ENCODE assay signal across 17 cellular contexts in the genomic region with DNA sequence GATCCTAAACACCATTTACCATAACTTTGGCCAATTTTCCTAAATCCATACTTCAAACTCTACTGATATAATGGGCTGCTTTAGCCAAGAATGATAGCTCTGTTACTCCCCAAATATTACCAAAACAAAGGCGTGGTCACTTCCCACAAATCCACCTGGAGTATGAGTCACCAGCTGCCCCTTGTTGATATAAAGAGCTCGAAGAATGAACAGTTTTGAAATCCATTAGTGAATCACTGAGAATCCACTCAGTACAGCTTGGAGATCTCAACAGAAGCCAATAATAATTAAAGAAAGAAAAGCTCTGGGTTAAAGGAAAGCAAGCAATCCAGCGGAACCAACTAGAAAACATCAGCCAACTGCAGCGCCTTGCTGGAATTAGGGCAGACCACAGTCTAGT.
DNase-seq lines count a peak whose midpoint lies in the region; ATAC-seq and TF ChIP-seq lines count a peak whose summit lies in the region.
"Had no signal": no experiment of that assay in that cellular context is flagged by ENCODE, and none has a peak within 500 bp of the region (broad histone marks: within the 10 kb centered on the region; RNA-seq: fewer than 3 reads in every experiment).

No MANE protein-coding gene starts in this region.

- H3K9me3 ChIP-seq in SK-N-SH = no peaks in the 10 kb centered on the region
- no peaks in the 10 kb centered on the region for H3K9me3 ChIP-seq in thyroid gland
- H3K9me3 ChIP-seq: right atrium auricular region had no signal

- CTCF ChIA-PET in SK-N-SH (lab: Yijun Ruan, JAX) = no interaction called here

- H3K36me3 ChIP-seq in SK-N-SH (replicated peaks in 1 of 2; ENCODE audit: control insufficient read depth in 1 of 2, insufficient read depth in 2 of 2, low read length in 1 of 2) (no peaks in the 10 kb centered on the region), thyroid gland (no peaks in the 10 kb centered on the region)
- H3K36me3 ChIP-seq: cardiac muscle cell, right atrium auricular region had no signal

- WGBS in SK-N-SH (ENCODE audit: low lambda C conversion rate) = 52% methylated on average over 4 of the region's 4 CpGs
- 62 to 68% methylated on average over 4 of the region's 4 CpGs for WGBS in thyroid gland, 2 donors

- H3K27ac ChIP-seq in SK-N-SH (ENCODE audit: low read depth in 2 of 2, low read length in 1 of 2) (no peak overlapping the region), thyroid gland (no peak overlapping the region)
- H3K27ac ChIP-seq: cardiac muscle cell, hepatocyte, KMS-11, right atrium auricular region had no signal

- POLR2A ChIA-PET in SK-N-SH (lab: Yijun Ruan, JAX) = no interaction called here

- no peak for TF ChIP-seq EP300 in SK-N-SH (IDR thresholded peaks at IDR 0.05; ENCODE audit: borderline replicate concordance in 1 of 2, low read depth in 1 of 2, low read length in 1 of 2)

- ATAC-seq in SK-N-SH treated with all-trans-retinoic acid at 6 μM for 48 hours (no peak), HG02870 (IDR thresholded peaks at IDR 0.05; ENCODE audit: unreplicated experiment) (no peak)

- H3K4me2 ChIP-seq in SK-N-SH = no peak overlapping the region
- H3K4me2 ChIP-seq: hepatocyte, KMS-11 had no signal

- no peaks in the 10 kb centered on the region for H3K79me2 ChIP-seq in SK-N-SH (ENCODE audit: insufficient read depth)
- H3K79me2 ChIP-seq: hepatocyte had no signal

- intact Hi-C loops in thyroid gland (cut with DNase I) = no loop called here

- TF ChIP-seq CTCF in SK-N-SH (IDR thresholded peaks at IDR 0.05) = no peak
- no peak for TF ChIP-seq CTCF in thyroid gland (IDR thresholded peaks at IDR 0.05)

- H3K9me2 ChIP-seq in SK-N-SH = no peaks in the 10 kb centered on the region

- no peak overlapping the region for H3K9ac ChIP-seq in SK-N-SH
- H3K9ac ChIP-seq: KMS-11 had no signal

- H2AFZ ChIP-seq in SK-N-SH (ENCODE audit: low read depth) = no peak overlapping the region
- H2AFZ ChIP-seq: hepatocyte had no signal

- TF ChIP-seq RAD21 in SK-N-SH (IDR thresholded peaks at IDR 0.05; ENCODE audit: low read length) = no peak

- no peak overlapping the region for H3K4me3 ChIP-seq in SK-N-SH (ENCODE audit: low read depth in 2 of 2, low read length in 1 of 2)
- H3K4me3 ChIP-seq in thyroid gland (replicated peaks in 1 of 3) = no peak overlapping the region
- H3K4me3 ChIP-seq: cardiac muscle cell, hepatocyte, right atrium auricular region had no signal

- H3F3A ChIP-seq in SK-N-SH (replicated peaks; ENCODE audit: insufficient read depth) = no peaks in the 10 kb centered on the region

- H3K4me1 ChIP-seq in SK-N-SH (ENCODE audit: control insufficient read depth in 1 of 2, insufficient read depth in 2 of 2, low read depth in 1 of 2, low read length in 1 of 2) (no peaks in the 10 kb centered on the region; a peak in 1 of 4 replicates), thyroid gland (peaks cover 8 to 13% of the 10 kb centered on the region in 2 donors)
- H3K4me1 ChIP-seq: right atrium auricular region had no signal

- H3K27me3 ChIP-seq in SK-N-SH (ENCODE audit: insufficient read depth) = no peaks in the 10 kb centered on the region
- H3K27me3 ChIP-seq in thyroid gland = no peaks in the 10 kb centered on the region
- H3K27me3 ChIP-seq: cardiac muscle cell, hepatocyte, right atrium auricular region had no signal

- no peaks in the 10 kb centered on the region for H4K20me1 ChIP-seq in SK-N-SH (ENCODE audit: insufficient read depth)

- TF ChIP-seq POLR2A in thyroid gland (IDR thresholded peaks at IDR 0.05) = no peak

- DNase-seq in SK-N-SH (no peak), NCI-H2081 (lab: John Stamatoyannopoulos, UW) (peak; percentile 32 to 74), NCI-H774 (lab: John Stamatoyannopoulos, UW) (peak; percentile 1), thyroid gland (peak; percentile 35 to 60), inferior parietal cortex (ENCODE audit: extremely low spot score) (no peak), NCI-H82 (lab: John Stamatoyannopoulos, UW) (no peak)
- DNase-seq: activated CD4-positive, alpha-beta T cell treated with anti-CD3 and anti-CD28 coated beads, Interleukin-2, amount 10 ng/mL, durations not matched to agents 7 days and 5 days; activated CD8-positive, alpha-beta memory T cell treated with anti-CD3 and anti-CD28 coated beads, Interleukin-2, amount 50 U/mL, for 4 hours; dermis blood vessel endothelial cell; NCI-H1694; T-helper 1 cell had no signal

TF ChIP-seq in SK-N-SH treated with all-trans-retinoic acid at 6 μM for 48 hours, 23 proteins besides CTCF, POLR2A, EP300 and RAD21:
- TF ChIP-seq ISL1 (CRISPR knock-in tag; IDR thresholded peaks at IDR 0.05) (peak; percentile 65), CREB5 (CRISPR knock-in tag; IDR thresholded peaks at IDR 0.05; ENCODE audit: low read depth) (no peak), ZNF70 (CRISPR knock-in tag; IDR thresholded peaks at IDR 0.05) (no peak)

TF ChIP-seq in SK-N-SH, 30 proteins besides CTCF, POLR2A, EP300 and RAD21:
- TF ChIP-seq, protein P1, sequence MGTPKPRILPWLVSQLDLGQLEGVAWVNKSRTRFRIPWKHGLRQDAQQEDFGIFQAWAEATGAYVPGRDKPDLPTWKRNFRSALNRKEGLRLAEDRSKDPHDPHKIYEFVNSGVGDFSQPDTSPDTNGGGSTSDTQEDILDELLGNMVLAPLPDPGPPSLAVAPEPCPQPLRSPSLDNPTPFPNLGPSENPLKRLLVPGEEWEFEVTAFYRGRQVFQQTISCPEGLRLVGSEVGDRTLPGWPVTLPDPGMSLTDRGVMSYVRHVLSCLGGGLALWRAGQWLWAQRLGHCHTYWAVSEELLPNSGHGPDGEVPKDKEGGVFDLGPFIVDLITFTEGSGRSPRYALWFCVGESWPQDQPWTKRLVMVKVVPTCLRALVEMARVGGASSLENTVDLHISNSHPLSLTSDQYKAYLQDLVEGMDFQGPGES (IDR thresholded peaks at IDR 0.05; ENCODE audit: low read depth, low read length) = no peak
- TF ChIP-seq, protein P2, sequence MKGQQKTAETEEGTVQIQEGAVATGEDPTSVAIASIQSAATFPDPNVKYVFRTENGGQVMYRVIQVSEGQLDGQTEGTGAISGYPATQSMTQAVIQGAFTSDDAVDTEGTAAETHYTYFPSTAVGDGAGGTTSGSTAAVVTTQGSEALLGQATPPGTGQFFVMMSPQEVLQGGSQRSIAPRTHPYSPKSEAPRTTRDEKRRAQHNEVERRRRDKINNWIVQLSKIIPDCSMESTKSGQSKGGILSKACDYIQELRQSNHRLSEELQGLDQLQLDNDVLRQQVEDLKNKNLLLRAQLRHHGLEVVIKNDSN (IDR thresholded peaks at IDR 0.05; ENCODE audit: borderline replicate concordance, low read depth) = no peak
- TF ChIP-seq, protein P3, sequence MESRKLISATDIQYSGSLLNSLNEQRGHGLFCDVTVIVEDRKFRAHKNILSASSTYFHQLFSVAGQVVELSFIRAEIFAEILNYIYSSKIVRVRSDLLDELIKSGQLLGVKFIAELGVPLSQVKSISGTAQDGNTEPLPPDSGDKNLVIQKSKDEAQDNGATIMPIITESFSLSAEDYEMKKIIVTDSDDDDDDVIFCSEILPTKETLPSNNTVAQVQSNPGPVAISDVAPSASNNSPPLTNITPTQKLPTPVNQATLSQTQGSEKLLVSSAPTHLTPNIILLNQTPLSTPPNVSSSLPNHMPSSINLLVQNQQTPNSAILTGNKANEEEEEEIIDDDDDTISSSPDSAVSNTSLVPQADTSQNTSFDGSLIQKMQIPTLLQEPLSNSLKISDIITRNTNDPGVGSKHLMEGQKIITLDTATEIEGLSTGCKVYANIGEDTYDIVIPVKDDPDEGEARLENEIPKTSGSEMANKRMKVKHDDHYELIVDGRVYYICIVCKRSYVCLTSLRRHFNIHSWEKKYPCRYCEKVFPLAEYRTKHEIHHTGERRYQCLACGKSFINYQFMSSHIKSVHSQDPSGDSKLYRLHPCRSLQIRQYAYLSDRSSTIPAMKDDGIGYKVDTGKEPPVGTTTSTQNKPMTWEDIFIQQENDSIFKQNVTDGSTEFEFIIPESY (IDR thresholded peaks at IDR 0.05; ENCODE audit: borderline replicate concordance, low read depth) = no peak
- TF ChIP-seq NFIC (IDR thresholded peaks at IDR 0.05; ENCODE audit: borderline replicate concordance) (no peak), PBX3 (IDR thresholded peaks at IDR 0.05) (no peak), SIN3A (IDR thresholded peaks at IDR 0.05; ENCODE audit: borderline replicate concordance, low read depth, low read length) (no peak), JUND (IDR thresholded peaks at IDR 0.05) (no peak), RXRA (IDR thresholded peaks at IDR 0.05; ENCODE audit: borderline replicate concordance, low read depth) (no peak), SMC3 (IDR thresholded peaks at IDR 0.05; ENCODE audit: low read depth, low read length) (no peak), ELF1 (IDR thresholded peaks at IDR 0.05) (no peak), TCF12 (IDR thresholded peaks at IDR 0.05) (no peak)
- TF ChIP-seq, protein P4, sequence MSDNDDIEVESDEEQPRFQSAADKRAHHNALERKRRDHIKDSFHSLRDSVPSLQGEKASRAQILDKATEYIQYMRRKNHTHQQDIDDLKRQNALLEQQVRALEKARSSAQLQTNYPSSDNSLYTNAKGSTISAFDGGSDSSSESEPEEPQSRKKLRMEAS (IDR thresholded peaks at IDR 0.05; ENCODE audit: low read depth) = no peak

Comparison
In these comparisons a context has a peak if more than half of its experiments do, and no peak if none do; other contexts are left out.
1. DNase-seq: peak in NCI-H2081 (2 of 2), NCI-H774 (single experiment) and thyroid gland (2 of 2); none in SK-N-SH (single experiment), inferior parietal cortex (single experiment) and NCI-H82 (single experiment).